In the genomic region with DNA sequence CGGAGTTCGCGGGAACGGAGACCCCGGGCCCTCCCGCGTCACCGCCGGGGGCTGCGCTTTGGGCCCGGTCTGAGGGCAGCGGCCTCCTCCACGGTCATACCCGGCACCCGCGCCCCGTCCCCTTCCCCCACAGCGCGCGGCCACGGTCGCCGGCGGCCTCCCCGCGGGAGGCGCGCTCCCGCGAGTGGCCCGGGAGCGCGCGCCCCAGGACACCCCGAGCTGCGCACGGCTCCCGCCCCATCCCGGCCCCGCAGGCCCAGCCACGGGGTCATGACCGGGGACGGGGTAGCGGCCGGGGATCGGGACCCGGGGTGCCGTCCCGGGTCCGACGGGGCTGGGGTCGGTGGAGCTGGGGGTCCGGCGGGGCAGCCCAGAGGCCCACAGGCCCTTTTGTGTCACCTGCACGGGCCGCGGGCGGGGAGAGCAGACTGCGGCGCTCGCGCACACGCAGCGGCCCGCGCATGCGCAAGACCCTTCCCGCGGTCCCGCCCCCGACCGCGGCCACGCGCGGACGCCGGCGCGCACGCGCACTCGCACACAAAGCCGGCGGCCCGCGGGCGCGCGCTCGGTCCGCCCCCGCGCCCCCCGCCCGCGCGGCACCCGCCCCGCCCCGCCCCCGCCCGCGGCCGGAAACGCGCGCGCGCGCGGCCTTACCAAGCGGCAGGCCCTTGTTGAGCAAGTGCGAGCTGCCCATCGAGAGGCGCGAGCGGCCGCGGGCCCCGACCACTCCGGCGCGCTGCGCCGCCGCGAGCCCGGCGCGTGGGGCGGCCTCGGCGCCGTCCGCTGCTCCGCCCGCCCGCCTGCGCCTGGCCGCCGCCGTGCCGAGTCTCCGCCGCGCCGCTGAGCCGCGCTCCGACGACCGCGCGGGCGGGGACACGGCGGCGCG, we compare ENCODE assay signal across 8 cellular contexts. TPM values are rescaled to one million over a fixed set of nuclear protein-coding genes. Genes with fewer than 3 reads are reported as not detected.
DNase-seq lines count a peak whose midpoint lies in the region; ATAC-seq and TF ChIP-seq lines count a peak whose summit lies in the region.

Gene CTBP1 (minus strand): TSS at position 869 of the 886 bp plus-strand sequence. CDS start 7,799 bp downstream, outside the sequence.

- no peak for TF ChIP-seq POLR2A in breast epithelium (IDR thresholded peaks at IDR 0.05)

- DNase-seq in SIG-M5 treated with dmso at 0.1 percent for 504 hours (lab: John Stamatoyannopoulos, UW; ENCODE audit: unreplicated experiment) (peak; percentile 61), SIG-M5 (lab: John Stamatoyannopoulos, UW) (no peak), NCI-H2081 (lab: John Stamatoyannopoulos, UW) (peak; percentile 81 to 87), breast epithelium (ENCODE audit: low spot score in 2 of 2) (peak; percentile 61 to 64), iPS-NIHi7 (ENCODE audit: extremely low spot score) (peak; percentile 97), smooth muscle cell (lab: John Stamatoyannopoulos, UW; ENCODE audit: unreplicated experiment) (peak; percentile 88)

- H4K20me1 ChIP-seq in smooth muscle cell (ENCODE audit: low read depth): peaks cover 40% of the 10 kb centered on the region

- H3K9me3 ChIP-seq in breast epithelium: no peaks in the 10 kb centered on the region
- H3K9me3 ChIP-seq in smooth muscle cell (replicated peaks; ENCODE audit: low read depth): peaks cover 3% of the 10 kb centered on the region

- H3K36me3 ChIP-seq in breast epithelium (no peaks in the 10 kb centered on the region), smooth muscle cell (ENCODE audit: low read depth) (no peaks in the 10 kb centered on the region)

- 2% methylated on average over 68 of the region's 160 CpGs for WGBS in smooth muscle cell (ENCODE audit: low lambda C conversion rate)

- peak within 1 kb of the TSS; percentile 89 for H3K9ac ChIP-seq in smooth muscle cell (ENCODE audit: low read depth)

- no peaks in the 10 kb centered on the region for H3K27me3 ChIP-seq in breast epithelium
- no peaks in the 10 kb centered on the region for H3K27me3 ChIP-seq in smooth muscle cell (ENCODE audit: low read depth)

- peak within 1 kb of the TSS; percentile 60 to 93 (median 77) for H3K4me3 ChIP-seq in breast epithelium
- peak within 1 kb of the TSS; percentile 98 for H3K4me3 ChIP-seq in smooth muscle cell

- H3K79me2 ChIP-seq in smooth muscle cell (ENCODE audit: low read depth): peaks cover 49% of the 10 kb centered on the region

- H2AFZ ChIP-seq in smooth muscle cell (ENCODE audit: low read depth): peak within 1 kb of the TSS; percentile 92

- H3F3A ChIP-seq in smooth muscle cell (ENCODE audit: low read depth): no peaks in the 10 kb centered on the region

- peak within 1 kb of the TSS; percentile 99 for H3K4me2 ChIP-seq in smooth muscle cell

- ATAC-seq in HG03039 (IDR thresholded peaks at IDR 0.05; ENCODE audit: unreplicated experiment): peak; percentile 46

- H3K27ac ChIP-seq in VCaP (peak within 1 kb of the TSS; percentile 97), breast epithelium (peak within 1 kb of the TSS; percentile 92 to 94), smooth muscle cell (ENCODE audit: low read depth) (peak within 1 kb of the TSS; percentile 80)

- intact Hi-C loops in breast epithelium (cut with DNase I; ENCODE audit: low total_unique reads): loop anchor here (1.0 to 5.0 kb wide), 2 partner anchors 81 to 98 kb away; no protein-coding TSS in a partner anchor

- no peak for TF ChIP-seq CTCF in VCaP (conservative IDR thresholded peaks at IDR 0.05)
- no peak for TF ChIP-seq CTCF in breast epithelium (IDR thresholded peaks at IDR 0.05)
- TF ChIP-seq CTCF in smooth muscle cell (IDR thresholded peaks at IDR 0.05; ENCODE audit: borderline replicate concordance, insufficient read depth, poor library complexity, severe bottlenecking): no peak

- H3K4me1 ChIP-seq in breast epithelium: peaks cover 25 to 42% of the 10 kb centered on the region in 2 donors
- peaks cover 17% of the 10 kb centered on the region for H3K4me1 ChIP-seq in smooth muscle cell (ENCODE audit: low read depth)

RNA-seq across cellular contexts. Expression of gene CTBP1, which starts in this region (rescaled TPM):
- total RNA-seq in breast epithelium (100 to 1,000 TPM; 130 to 159 (median 133) TPM), smooth muscle cell (59.1 and 76.9 TPM in 2 replicates)
- polyA plus RNA-seq in smooth muscle cell: 132 and 135 TPM in 2 replicates
